Comparison of ENCODE assay signal across 8 cellular contexts in the genomic region with DNA sequence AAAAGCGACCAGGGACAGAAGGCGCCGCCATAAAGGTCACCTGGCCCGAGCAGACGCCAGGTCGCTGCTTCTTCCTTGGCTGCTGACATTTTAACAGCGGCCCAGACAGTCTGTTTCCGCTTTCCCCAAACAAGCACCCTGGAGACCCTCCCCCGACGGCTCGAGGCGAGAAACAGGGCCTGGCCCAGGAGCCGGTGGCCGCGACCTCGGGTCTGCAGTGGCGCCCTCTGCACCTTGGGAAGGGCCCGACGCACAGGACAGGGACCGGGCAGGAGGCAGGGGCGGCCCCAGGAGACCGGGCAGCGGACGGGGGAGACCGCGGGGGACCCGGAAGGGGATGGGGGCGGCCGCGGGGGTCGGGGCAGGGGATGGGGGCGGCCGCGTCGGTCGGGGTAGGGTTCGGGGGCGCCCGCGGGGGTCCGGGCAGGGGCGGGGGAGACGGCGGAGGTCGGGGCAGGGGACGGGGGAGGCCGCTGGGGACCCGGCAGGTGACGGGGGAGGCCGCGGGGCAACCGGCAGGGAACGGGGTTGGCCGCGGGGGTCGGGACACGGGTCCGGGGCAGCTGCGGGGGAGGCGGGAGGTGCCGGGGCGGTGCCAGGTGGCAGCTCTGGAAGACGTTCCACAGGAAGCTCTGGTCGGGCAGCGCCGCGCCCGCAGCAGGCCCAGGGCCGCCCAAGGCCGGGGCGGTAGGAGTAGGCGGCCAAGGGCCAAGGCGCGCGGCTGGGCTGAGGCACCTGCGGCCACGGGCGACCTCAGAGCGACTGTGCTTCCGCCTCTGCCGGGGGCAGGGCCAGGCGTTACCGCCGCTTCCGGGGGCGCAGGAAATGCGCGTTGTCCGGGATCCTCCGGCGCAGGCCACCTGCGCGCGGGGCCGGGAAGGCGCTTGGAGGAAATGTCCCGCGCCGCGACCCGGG.
DNase-seq lines count a peak whose midpoint lies in the region; ATAC-seq and TF ChIP-seq lines count a peak whose summit lies in the region.
"Not testable (repeated sequence)": the region's sequence is repeated elsewhere in the genome, so short reads cannot be mapped to it uniquely, and the experiment has no call there.

No MANE protein-coding gene starts in this region.

- DNase-seq in Peyer's patch, result peak; percentile 42 to 70 (median 59)
- DNase-seq in fibroblast of pulmonary artery (ENCODE audit: low read depth), result not testable (repeated sequence)
- peak in 8 of 10 donors; percentile 12 to 68 (median 20) for DNase-seq in naive thymus-derived CD8-positive, alpha-beta T cell
- DNase-seq in stimulated activated CD8-positive, alpha-beta memory T cell treated with anti-CD3 and anti-CD28 coated beads, Interleukin-12 subunit alpha, Interleukin-12 subunit beta, amount 100 ng/mL, for 4 hours (ENCODE audit: low read depth), result peak; percentile 21

- not testable (repeated sequence) for H3K4me1 Mint-ChIP-seq in activated T-helper 17 cell treated with anti-CD3 and anti-CD28 coated beads, Interleukin-2, amount 50 U/mL, for 72 hours
- H3K4me1 Mint-ChIP-seq in naive thymus-derived CD8-positive, alpha-beta T cell, result peaks cover 2 to 16% (median 9%) of the 10 kb centered on the region in 4 donors

- not testable (repeated sequence) for H3K9me3 ChIP-seq in ES-I3 (ENCODE audit: control insufficient read depth, insufficient read depth, low read length); Peyer's patch

- not testable (repeated sequence) for H3K4me3 Mint-ChIP-seq in activated T-helper 17 cell treated with anti-CD3 and anti-CD28 coated beads, Interleukin-2, amount 50 U/mL, for 72 hours
- peak overlapping the region in 5 of 10 donors; percentile 40 to 59 (median 49) for H3K4me3 Mint-ChIP-seq in naive thymus-derived CD8-positive, alpha-beta T cell

- not testable (repeated sequence) for H3K27me3 ChIP-seq in Peyer's patch

- H3K27ac Mint-ChIP-seq in activated T-helper 17 cell treated with anti-CD3 and anti-CD28 coated beads, Interleukin-2, amount 50 U/mL, for 72 hours; naive thymus-derived CD8-positive, alpha-beta T cell: not testable (repeated sequence)

- POLR2A ChIA-PET in naive thymus-derived CD8-positive, alpha-beta T cell (lab: Charles Lee), result not testable (repeated sequence)

- ATAC-seq in GM21447 (IDR thresholded peaks at IDR 0.05; ENCODE audit: unreplicated experiment), result peak; percentile 86
- ATAC-seq in HG03097 (IDR thresholded peaks at IDR 0.05; ENCODE audit: low FRiP score, unreplicated experiment), result peak; percentile 85
- peak; percentile 85 for ATAC-seq in activated T-helper 17 cell treated with anti-CD3 and anti-CD28 coated beads, Interleukin-2, amount 50 U/mL, for 72 hours (replicated peaks)
- ATAC-seq in naive thymus-derived CD8-positive, alpha-beta T cell, result peak; percentile 94

- TF ChIP-seq POLR2A in Peyer's patch (IDR thresholded peaks at IDR 0.05), result not testable (repeated sequence)

- peak overlapping the region; percentile 46; the same call in 1 of the 2 replicates for H3K9ac ChIP-seq in ES-I3 (ENCODE audit: low read depth, low read length)

- not testable (repeated sequence) for H3K4me1 ChIP-seq in ES-I3 (ENCODE audit: insufficient read depth, low read length); Peyer's patch

- not testable (repeated sequence) for TF ChIP-seq CTCF in Peyer's patch (IDR thresholded peaks at IDR 0.05); fibroblast of pulmonary artery (IDR thresholded peaks at IDR 0.05; ENCODE audit: low read length, missing control alignments)

- not testable (repeated sequence) for H3K27me3 Mint-ChIP-seq in activated T-helper 17 cell treated with anti-CD3 and anti-CD28 coated beads, Interleukin-2, amount 50 U/mL, for 72 hours; naive thymus-derived CD8-positive, alpha-beta T cell

- not testable (repeated sequence) for H3K9me3 Mint-ChIP-seq in activated T-helper 17 cell treated with anti-CD3 and anti-CD28 coated beads, Interleukin-2, amount 50 U/mL, for 72 hours; naive thymus-derived CD8-positive, alpha-beta T cell

- H3K36me3 Mint-ChIP-seq in activated T-helper 17 cell treated with anti-CD3 and anti-CD28 coated beads, Interleukin-2, amount 50 U/mL, for 72 hours (ENCODE audit: low read depth); naive thymus-derived CD8-positive, alpha-beta T cell: not testable (repeated sequence)

- H3K4me3 ChIP-seq in Peyer's patch (peak overlapping the region; percentile 30 to 57 (median 52)), fibroblast of pulmonary artery (replicated peaks; ENCODE audit: low read depth, low read length) (peak overlapping the region; percentile 21)

- not testable (repeated sequence) for H3K36me3 ChIP-seq in ES-I3 (ENCODE audit: insufficient read depth, low read length); Peyer's patch

- H3K27ac ChIP-seq in Peyer's patch, result peak overlapping the region; percentile 73 to 78 (median 74)
